In the genomic region with DNA sequence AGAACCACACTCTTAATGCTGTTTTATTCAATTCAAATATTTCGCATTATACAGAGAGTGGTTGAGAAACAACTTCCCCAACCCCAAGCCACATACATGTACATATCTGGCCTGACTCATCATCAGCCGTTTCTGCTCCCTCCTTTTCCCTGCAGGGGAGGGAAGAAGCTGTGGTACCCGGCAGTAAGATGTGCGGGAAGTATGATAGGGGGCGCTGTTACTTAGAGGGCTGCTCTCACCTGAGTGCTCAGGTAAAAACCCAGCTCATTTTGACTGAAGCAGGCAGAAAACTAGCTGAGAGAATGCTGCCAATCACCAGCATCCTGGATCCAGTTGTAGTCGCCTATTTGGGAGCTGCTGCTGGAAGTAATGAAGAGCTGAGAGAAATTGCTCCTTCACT, we compare ENCODE assay signal across 1 cellular context.
TF ChIP-seq lines count a peak whose summit lies in the region.

No MANE protein-coding gene starts in this region.

TF ChIP-seq in H1, 55 proteins besides CTCF, POLR2A, EP300 and RAD21:
- TF ChIP-seq SP4 (IDR thresholded peaks at IDR 0.05; ENCODE audit: low read length) (no peak), TEAD4 (IDR thresholded peaks at IDR 0.05; ENCODE audit: low read depth, low read length) (no peak), MAFK (IDR thresholded peaks at IDR 0.05; ENCODE audit: low read depth, low read length) (no peak), RBBP5 (IDR thresholded peaks at IDR 0.05; ENCODE audit: borderline replicate concordance, low read depth, low read length) (no peak), TAF7 (optimal IDR thresholded peaks at IDR 0.05; ENCODE audit: borderline replicate concordance, low read depth, low read length) (no peak), KDM4A (IDR thresholded peaks at IDR 0.05; ENCODE audit: low read depth, low read length, severe bottlenecking) (no peak), CHD1 (IDR thresholded peaks at IDR 0.05; ENCODE audit: low read depth, low read length) (no peak), CREB1 (IDR thresholded peaks at IDR 0.05) (no peak), ATF3 (IDR thresholded peaks at IDR 0.05; ENCODE audit: insufficient read depth, low read depth, low read length) (no peak), BACH1 (IDR thresholded peaks at IDR 0.05; ENCODE audit: low read length) (no peak), TBP (IDR thresholded peaks at IDR 0.05; ENCODE audit: low read depth, low read length) (no peak)
- TF ChIP-seq, protein P1, sequence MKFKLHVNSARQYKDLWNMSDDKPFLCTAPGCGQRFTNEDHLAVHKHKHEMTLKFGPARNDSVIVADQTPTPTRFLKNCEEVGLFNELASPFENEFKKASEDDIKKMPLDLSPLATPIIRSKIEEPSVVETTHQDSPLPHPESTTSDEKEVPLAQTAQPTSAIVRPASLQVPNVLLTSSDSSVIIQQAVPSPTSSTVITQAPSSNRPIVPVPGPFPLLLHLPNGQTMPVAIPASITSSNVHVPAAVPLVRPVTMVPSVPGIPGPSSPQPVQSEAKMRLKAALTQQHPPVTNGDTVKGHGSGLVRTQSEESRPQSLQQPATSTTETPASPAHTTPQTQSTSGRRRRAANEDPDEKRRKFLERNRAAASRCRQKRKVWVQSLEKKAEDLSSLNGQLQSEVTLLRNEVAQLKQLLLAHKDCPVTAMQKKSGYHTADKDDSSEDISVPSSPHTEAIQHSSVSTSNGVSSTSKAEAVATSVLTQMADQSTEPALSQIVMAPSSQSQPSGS (IDR thresholded peaks at IDR 0.05; ENCODE audit: low read length): no peak
